ENCODE assay signal across 22 cellular contexts in the genomic region with DNA sequence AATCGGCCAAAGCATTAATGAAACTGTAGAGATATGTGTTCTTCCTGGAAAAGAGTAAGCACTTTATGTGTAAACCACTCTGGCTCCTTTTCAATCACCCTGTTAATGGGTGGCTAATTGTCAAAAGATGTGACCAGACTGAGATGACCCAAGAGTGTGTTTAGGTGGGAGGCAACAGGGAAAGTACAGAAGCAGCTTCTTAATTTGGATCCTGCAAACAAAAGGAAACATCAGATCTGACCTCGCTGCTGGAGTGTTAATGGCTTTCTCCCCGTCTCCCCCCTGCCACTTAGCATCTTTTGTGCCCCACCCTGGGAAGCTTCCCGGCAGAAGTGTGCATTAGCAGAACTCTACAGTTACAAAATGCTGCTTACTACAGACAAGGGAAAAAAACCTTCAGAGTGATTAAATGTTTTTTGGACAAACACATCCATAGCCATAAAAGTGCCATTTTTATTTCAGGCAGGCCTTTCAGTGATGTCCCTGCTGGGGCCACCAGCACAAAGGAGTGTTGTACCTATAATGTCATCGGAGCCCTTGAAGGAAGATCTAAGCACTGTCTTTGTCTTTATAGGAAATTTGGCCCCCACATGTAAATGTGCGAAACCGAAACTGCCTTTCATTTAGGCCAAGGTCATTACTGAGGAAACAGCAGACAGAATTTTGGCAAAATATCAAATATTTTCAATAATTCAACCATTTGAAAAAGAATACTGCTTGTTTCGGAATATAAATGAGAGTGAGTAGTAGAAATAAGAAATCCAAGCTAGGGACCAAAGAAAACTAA.
A peak's percentile ranks its signal among the peaks of the same experiment; 100 is the strongest.
DNase-seq lines count a peak whose midpoint lies in the region; ATAC-seq, FAIRE-seq and TF ChIP-seq lines count a peak whose summit lies in the region.
"Had no signal": no experiment of that assay in that cellular context is flagged by ENCODE, and none has a peak within 500 bp of the region (broad histone marks: within the 10 kb centered on the region; RNA-seq: fewer than 3 reads in every experiment).

No MANE protein-coding gene starts in this region.

- no peak for FAIRE-seq in astrocyte (lab: Jason Lieb, UNC)

- peak overlapping the region; percentile 45 for H2AFZ ChIP-seq in astrocyte (ENCODE audit: low read depth, low read length)

- H4K5ac ChIP-seq in mesendoderm (ENCODE audit: low read length), result no peak overlapping the region

- H3K79me2 ChIP-seq in astrocyte (ENCODE audit: insufficient read depth, low read length) (no peaks in the 10 kb centered on the region), mesendoderm (ENCODE audit: control insufficient read depth, insufficient read depth, low read length) (no peaks in the 10 kb centered on the region)

- no peaks in the 10 kb centered on the region for H3K36me3 ChIP-seq in astrocyte (ENCODE audit: insufficient read depth, low read length)
- no peaks in the 10 kb centered on the region for H3K36me3 ChIP-seq in mesendoderm (ENCODE audit: control insufficient read depth, insufficient read depth, low read length)
- H3K36me3 ChIP-seq: stomach, vagina had no signal

- no peak overlapping the region for H3K18ac ChIP-seq in mesendoderm (ENCODE audit: low read length)

- H3K56ac ChIP-seq in mesendoderm (ENCODE audit: low read length), result no peak overlapping the region

- no CpG with 5 or more reads among the region's 8 CpGs for WGBS in mesendoderm (ENCODE audit: extremely low coverage, insufficient coverage, low lambda C conversion rate)

- H3K4ac ChIP-seq in mesendoderm (ENCODE audit: low read depth, low read length), result no peak overlapping the region

- no peaks in the 10 kb centered on the region for H4K20me1 ChIP-seq in astrocyte (ENCODE audit: insufficient read depth, low read length)

- DNase-seq in NCI-H128 (lab: John Stamatoyannopoulos, UW; ENCODE audit: unreplicated experiment) (peak; percentile 17), astrocyte (ENCODE audit: low read depth) (no peak), mesendoderm (peak; percentile 56), activated gamma-delta T cell treated with Interleukin-2 at 50 U/mL for 16 hours (no peak), NCI-H526 (lab: John Stamatoyannopoulos, UW) (no peak), SKM-1 treated with dmso at 0.1 percent for 144 hours (lab: John Stamatoyannopoulos, UW; ENCODE audit: unreplicated experiment) (no peak)
- DNase-seq in activated naive CD4-positive, alpha-beta T cell treated with Interleukin-2 at 50 U/mL for 16 hours, result no peak
- DNase-seq: activated CD8-positive, alpha-beta memory T cell treated with anti-CD3 and anti-CD28 coated beads, Interleukin-2, amount 10 ng/mL, durations not matched to agents 7 days and 5 days; activated effector memory CD4-positive, alpha-beta T cell treated with anti-CD3 and anti-CD28 coated beads, Interleukin-2, amount 50 U/mL, for 16 hours; amygdala; CD8-positive, alpha-beta memory T cell; foreskin keratinocyte; GOT3; Karpas-422; naive thymus-derived CD8-positive, alpha-beta T cell; NCI-H2029; NK-92 treated with Interleukin-12 subunit alpha and Interleukin-12 subunit beta, amount 100 ng/mL, for 24 hours; stimulated activated CD4-positive, alpha-beta T cell treated with anti-CD3 and anti-CD28 coated beads, Interleukin-15, amount 100 ng/mL, for 24 hours; stomach; T-helper 2 cell had no signal

- H3K23ac ChIP-seq in mesendoderm (ENCODE audit: low read length), result no peak overlapping the region

- no peak overlapping the region for H2BK120ac ChIP-seq in mesendoderm (ENCODE audit: low read depth, low read length)

- no peak overlapping the region for H3K27ac Mint-ChIP-seq in astrocyte (ENCODE audit: unreplicated experiment)
- H3K27ac Mint-ChIP-seq: activated CD8-positive, alpha-beta memory T cell treated with anti-CD3 and anti-CD28 coated beads, Interleukin-2, amount 10 ng/mL, durations not matched to agents 7 days and 5 days; CD8-positive, alpha-beta memory T cell; naive thymus-derived CD8-positive, alpha-beta T cell had no signal

- no peaks in the 10 kb centered on the region for H3K27me3 ChIP-seq in astrocyte (ENCODE audit: insufficient read depth, low read length)
- H3K27me3 ChIP-seq in mesendoderm (ENCODE audit: insufficient read depth, low read length, poor library complexity), result no peaks in the 10 kb centered on the region
- H3K27me3 ChIP-seq: foreskin keratinocyte, stomach, vagina had no signal

- H3K4me1 ChIP-seq in astrocyte (ENCODE audit: insufficient read depth, low read length) (no peaks in the 10 kb centered on the region), mesendoderm (ENCODE audit: control insufficient read depth, low read depth, low read length) (no peaks in the 10 kb centered on the region)
- H3K4me1 ChIP-seq: foreskin keratinocyte, vagina had no signal

- no peak overlapping the region for H2BK15ac ChIP-seq in mesendoderm (replicated peaks; ENCODE audit: low read depth)

- no peak overlapping the region for H2AK5ac ChIP-seq in mesendoderm (ENCODE audit: low read length)

- H3K4me2 ChIP-seq in astrocyte (ENCODE audit: low read length) (peak overlapping the region; percentile 32), mesendoderm (ENCODE audit: low read length) (no peak overlapping the region)

- no peaks in the 10 kb centered on the region for H3K4me1 Mint-ChIP-seq in astrocyte (ENCODE audit: low read depth, unreplicated experiment)
- H3K4me1 Mint-ChIP-seq: activated CD8-positive, alpha-beta memory T cell treated with anti-CD3 and anti-CD28 coated beads, Interleukin-2, amount 10 ng/mL, durations not matched to agents 7 days and 5 days; CD8-positive, alpha-beta memory T cell; naive thymus-derived CD8-positive, alpha-beta T cell had no signal

- H3K4me3 Mint-ChIP-seq in astrocyte (ENCODE audit: unreplicated experiment), result no peak overlapping the region
- H3K4me3 Mint-ChIP-seq: activated CD8-positive, alpha-beta memory T cell treated with anti-CD3 and anti-CD28 coated beads, Interleukin-2, amount 10 ng/mL, durations not matched to agents 7 days and 5 days; CD8-positive, alpha-beta memory T cell; naive thymus-derived CD8-positive, alpha-beta T cell had no signal

- no peaks in the 10 kb centered on the region for H3K79me1 ChIP-seq in mesendoderm (ENCODE audit: low read length)

- no peak overlapping the region for H3K27ac ChIP-seq in astrocyte (ENCODE audit: low read depth, low read length)
- H3K27ac ChIP-seq in mesendoderm (ENCODE audit: low read depth, low read length), result no peak overlapping the region
- H3K27ac ChIP-seq: foreskin keratinocyte, stomach, vagina had no signal

- H3K27me3 Mint-ChIP-seq in astrocyte (ENCODE audit: low read depth, unreplicated experiment), result peaks cover 18% of the 10 kb centered on the region
- H3K27me3 Mint-ChIP-seq: activated CD8-positive, alpha-beta memory T cell treated with anti-CD3 and anti-CD28 coated beads, Interleukin-2, amount 10 ng/mL, durations not matched to agents 7 days and 5 days; CD8-positive, alpha-beta memory T cell had no signal

- H3K9me3 ChIP-seq in astrocyte (ENCODE audit: insufficient read depth, low read depth, low read length), result no peaks in the 10 kb centered on the region
- H3K9me3 ChIP-seq: stomach, vagina had no signal

- no peak for TF ChIP-seq CTCF in astrocyte (IDR thresholded peaks at IDR 0.05; ENCODE audit: insufficient read depth, low read depth, low read length)

- no peak overlapping the region for H4K8ac ChIP-seq in mesendoderm (ENCODE audit: low read depth, low read length)

- no peak overlapping the region for H3K9ac ChIP-seq in astrocyte (ENCODE audit: low read length)
- no peak overlapping the region for H3K9ac ChIP-seq in mesendoderm (ENCODE audit: low read length)

- H3K4me3 ChIP-seq in astrocyte (ENCODE audit: insufficient read depth, low read depth, low read length) (no peak overlapping the region), mesendoderm (ENCODE audit: low read length) (no peak overlapping the region)
- H3K4me3 ChIP-seq: stomach, vagina had no signal

- no peaks in the 10 kb centered on the region for H3K9me3 Mint-ChIP-seq in astrocyte (ENCODE audit: unreplicated experiment)
- H3K9me3 Mint-ChIP-seq: naive thymus-derived CD8-positive, alpha-beta T cell had no signal

- no peaks in the 10 kb centered on the region for H3K36me3 Mint-ChIP-seq in astrocyte (ENCODE audit: low read depth, unreplicated experiment)
- H3K36me3 Mint-ChIP-seq: activated CD8-positive, alpha-beta memory T cell treated with anti-CD3 and anti-CD28 coated beads, Interleukin-2, amount 10 ng/mL, durations not matched to agents 7 days and 5 days; CD8-positive, alpha-beta memory T cell; naive thymus-derived CD8-positive, alpha-beta T cell had no signal

- H2BK5ac ChIP-seq in mesendoderm (ENCODE audit: low read length), result no peak overlapping the region

- peak; percentile 70 for ATAC-seq in GM18508 (IDR thresholded peaks at IDR 0.05; ENCODE audit: insufficient read depth, unreplicated experiment)
- ATAC-seq: activated CD8-positive, alpha-beta memory T cell treated with anti-CD3 and anti-CD28 coated beads, Interleukin-2, amount 10 ng/mL, durations not matched to agents 7 days and 5 days; foreskin keratinocyte; naive thymus-derived CD8-positive, alpha-beta T cell had no signal

Comparison
In these comparisons a context has a peak if more than half of its experiments do, and no peak if none do; other contexts are left out.
1. DNase-seq: peak in NCI-H128 (single experiment) and mesendoderm (single experiment); none in astrocyte (single experiment), activated gamma-delta T cell treated with Interleukin-2 at 50 U/mL for 16 hours (single experiment), activated naive CD4-positive, alpha-beta T cell treated with Interleukin-2 at 50 U/mL for 16 hours (single experiment), NCI-H526 (0 of 2) and SKM-1 treated with dmso at 0.1 percent for 144 hours (single experiment).